In genomic region chr5:156920861-156921431, GRCh38 we compare ENCODE assay signal across 9 cellular contexts. TPM values are rescaled to one million over a fixed set of nuclear protein-coding genes. Genes with fewer than 3 reads are reported as not detected.
DNase-seq lines count a peak whose midpoint lies in the region; ATAC-seq and FAIRE-seq lines count a peak whose summit lies in the region.
"Had no signal": no experiment of that assay in that cellular context is flagged by ENCODE, and none has a peak within 500 bp of the region (broad histone marks: within the 10 kb centered on the region; RNA-seq: fewer than 3 reads in every experiment).

No MANE protein-coding gene starts in this region.

- H3K36me3 Mint-ChIP-seq in T-cell: peaks cover 10% of the 10 kb centered on the region

- no peak for FAIRE-seq in frontal cortex (lab: Jason Lieb, UNC)
- FAIRE-seq: colon had no signal

- CTCF ChIA-PET in T-cell (lab: Charles Lee): interaction anchor here (0.6 to 1.4 kb wide), 3 partner anchors 13 to 1118 kb away, joined by 3 to 6 read pairs (median 4); no protein-coding TSS in a partner anchor

- DNase-seq in T-cell: no peak
- no peak for DNase-seq in frontal cortex (ENCODE audit: low spot score in 2 of 2)
- no peak for DNase-seq in NCI-H510A (lab: John Stamatoyannopoulos, UW)
- no peak for DNase-seq in H4 (ENCODE audit: low spot score)
- no peak for DNase-seq in AG08396 (ENCODE audit: low spot score)

- peak overlapping the region in 1 of 3 donors; percentile 50 for H3K4me3 Mint-ChIP-seq in T-cell

- peaks cover 29 to 54% (median 30%) of the 10 kb centered on the region in 3 donors for H3K4me1 Mint-ChIP-seq in T-cell

- H3K27ac Mint-ChIP-seq in T-cell: peak overlapping the region; percentile 8 to 71

- no peaks in the 10 kb centered on the region for H3K9me3 Mint-ChIP-seq in T-cell

- ATAC-seq in GM18502 (IDR thresholded peaks at IDR 0.05; ENCODE audit: poor library complexity, unreplicated experiment): peak; percentile 41
- peak; percentile 55 for ATAC-seq in GM19452 (IDR thresholded peaks at IDR 0.05; ENCODE audit: unreplicated experiment)
- peak; percentile 57 for ATAC-seq in HG02973 (IDR thresholded peaks at IDR 0.05; ENCODE audit: unreplicated experiment)
- no peak for ATAC-seq in T-cell (replicated peaks in 1 of 4)

- H3K27me3 Mint-ChIP-seq in T-cell: no peaks in the 10 kb centered on the region

- POLR2A ChIA-PET in T-cell (lab: Charles Lee): no interaction called here

RNA-seq across cellular contexts. Expression of gene TIMD4, which starts 42.1 kb away (rescaled TPM):
- total RNA-seq in T-cell (1 to 10 TPM; 2.6 to 7.7 (median 4.1) TPM), frontal cortex (under 0.01 TPM)
- total RNA-seq in H4 (2014; rRNA removed; shearing (Covaris generic)): not detected in 2 replicates

Comparison
In these comparisons a context has a peak if more than half of its experiments do, and no peak if none do; other contexts are left out.
1. ATAC-seq: peak in GM18502 (single experiment), GM19452 (single experiment) and HG02973 (single experiment); none in T-cell (0 of 4).